Comparison of ENCODE assay signal across 1 cellular context in the genomic region with DNA sequence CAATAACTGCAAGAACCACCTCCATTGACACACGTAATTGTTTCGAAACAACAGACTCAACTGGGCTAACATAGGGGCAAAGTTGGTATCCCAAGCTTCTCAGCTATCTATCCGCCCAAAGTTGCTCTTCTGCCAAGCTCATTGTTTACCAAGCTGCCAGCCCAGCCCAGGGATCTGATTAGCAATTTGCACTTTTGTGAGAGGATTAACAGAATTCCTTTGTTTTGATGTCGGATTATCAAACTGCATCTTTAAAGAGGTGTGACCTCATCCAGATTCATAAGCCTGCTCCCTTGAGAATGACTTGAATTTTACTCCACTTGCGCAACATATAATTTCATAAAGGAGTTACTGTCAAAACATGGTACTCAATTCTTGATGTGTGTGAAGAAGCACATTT.
TF ChIP-seq lines count a peak whose summit lies in the region.

No MANE protein-coding gene starts in this region.

TF ChIP-seq in SK-N-SH, 30 proteins besides CTCF, POLR2A, EP300 and RAD21 (continued from another document):
- TF ChIP-seq, protein P1, sequence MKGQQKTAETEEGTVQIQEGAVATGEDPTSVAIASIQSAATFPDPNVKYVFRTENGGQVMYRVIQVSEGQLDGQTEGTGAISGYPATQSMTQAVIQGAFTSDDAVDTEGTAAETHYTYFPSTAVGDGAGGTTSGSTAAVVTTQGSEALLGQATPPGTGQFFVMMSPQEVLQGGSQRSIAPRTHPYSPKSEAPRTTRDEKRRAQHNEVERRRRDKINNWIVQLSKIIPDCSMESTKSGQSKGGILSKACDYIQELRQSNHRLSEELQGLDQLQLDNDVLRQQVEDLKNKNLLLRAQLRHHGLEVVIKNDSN (IDR thresholded peaks at IDR 0.05; ENCODE audit: borderline replicate concordance, low read depth), result no peak
- no peak for TF ChIP-seq YY1 (IDR thresholded peaks at IDR 0.05; ENCODE audit: low read depth)
- TF ChIP-seq MXI1 (IDR thresholded peaks at IDR 0.05; ENCODE audit: low read depth, low read length), result no peak
- no peak for TF ChIP-seq ELF1 (IDR thresholded peaks at IDR 0.05)
- no peak for TF ChIP-seq GATA2 (CRISPR knock-in tag; IDR thresholded peaks at IDR 0.05)
- TF ChIP-seq GABPA (IDR thresholded peaks at IDR 0.05; ENCODE audit: low read depth), result no peak
- no peak for TF ChIP-seq TEAD4 (IDR thresholded peaks at IDR 0.05; ENCODE audit: borderline replicate concordance, insufficient read depth)
- TF ChIP-seq FOXJ3 (CRISPR knock-in tag; IDR thresholded peaks at IDR 0.05), result no peak
- TF ChIP-seq SIN3A (IDR thresholded peaks at IDR 0.05; ENCODE audit: borderline replicate concordance, low read depth, low read length), result no peak
- TF ChIP-seq RCOR1 (IDR thresholded peaks at IDR 0.05; ENCODE audit: low read length), result no peak
